Comparison of ENCODE assay signal across 26 cellular contexts in the genomic region with DNA sequence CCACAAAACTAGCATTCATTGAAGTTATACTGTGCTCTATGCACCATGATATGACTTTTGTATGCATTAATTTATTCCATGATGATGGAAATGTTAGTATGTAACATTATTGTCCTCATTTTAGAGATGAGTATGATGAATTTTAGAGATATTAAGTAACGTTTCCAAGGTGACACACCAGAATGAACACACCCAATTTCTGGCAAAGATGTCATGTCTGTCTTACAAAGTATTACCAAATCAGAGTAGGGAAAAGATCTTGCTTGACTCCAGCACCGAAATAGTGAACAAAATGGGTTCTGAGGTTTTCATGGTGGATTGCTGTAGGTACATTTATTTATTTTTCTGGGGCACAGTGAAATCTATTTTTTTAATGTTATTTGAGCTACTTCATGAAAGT. TPM values are rescaled to one million over a fixed set of nuclear protein-coding genes. Genes with fewer than 3 reads are reported as not detected.
"Had no signal": no experiment of that assay in that cellular context is flagged by ENCODE, and none has a peak within 500 bp of the region (broad histone marks: within the 10 kb centered on the region; RNA-seq: fewer than 3 reads in every experiment).

No MANE protein-coding gene starts in this region.

- H3K27me3 ChIP-seq: colonic mucosa, esophagus squamous epithelium, gastrocnemius medialis, heart right ventricle, left lung had no signal

- H3K36me3 ChIP-seq: colonic mucosa, esophagus squamous epithelium, gastrocnemius medialis, heart right ventricle, left lung, lower lobe of right lung had no signal

- H3K27ac Mint-ChIP-seq: dendritic cell treated with granulocyte-macrophage colony-stimulating factor and Interleukin-4, amounts not matched to agents 40 ng/mL and 50 ng/mL, for 4 days; effector memory CD8-positive, alpha-beta T cell; endodermal cell; mesothelial cell of epicardium; naive thymus-derived CD8-positive, alpha-beta T cell had no signal

- H3K27ac ChIP-seq: colonic mucosa, epithelial cell of prostate, esophagus squamous epithelium, gastrocnemius medialis, heart right ventricle, left lung, lower lobe of right lung had no signal

- ATAC-seq: effector memory CD8-positive, alpha-beta T cell; esophagus mucosa; gastrocnemius medialis; heart right ventricle; left cardiac atrium; left lung; left ventricle myocardium superior; lower lobe of right lung; mucosa of descending colon; naive thymus-derived CD8-positive, alpha-beta T cell had no signal

- H3K4me3 ChIP-seq: colonic mucosa, esophagus squamous epithelium, gastrocnemius medialis, heart right ventricle, left lung, lower lobe of right lung, mucosa of descending colon had no signal

- H3K9me3 ChIP-seq: colonic mucosa, esophagus squamous epithelium, gastrocnemius medialis, heart right ventricle, left lung, lower lobe of right lung, mucosa of descending colon had no signal

- DNase-seq: colonic mucosa; cortex of kidney; effector CD8-positive, alpha-beta T cell; effector memory CD8-positive, alpha-beta T cell; endodermal cell; erythroblast; esophagus squamous epithelium; foreskin fibroblast; foreskin melanocyte; gastrocnemius medialis; glutamatergic neuron; head of caudate nucleus; heart right ventricle; hippocampal formation; left cardiac atrium; left lung; left ventricle myocardium superior; lower lobe of right lung; mesenchymal stem cell; mucosa of descending colon; naive B cell; naive thymus-derived CD8-positive, alpha-beta T cell had no signal

- H3K36me3 Mint-ChIP-seq: naive B cell; naive thymus-derived CD8-positive, alpha-beta T cell had no signal

- H3K4me1 ChIP-seq: colonic mucosa, esophagus squamous epithelium, gastrocnemius medialis, heart right ventricle, left lung, lower lobe of right lung had no signal

RNA-seq across cellular contexts. Expression of gene COL1A2, which starts 33.8 kb away (rescaled TPM):
- total RNA-seq: naive thymus-derived CD8-positive, alpha-beta T cell had no signal
- polyA plus RNA-seq: naive thymus-derived CD8-positive, alpha-beta T cell had no signal
